ENCODE assay signal across 16 cellular contexts in the genomic region with DNA sequence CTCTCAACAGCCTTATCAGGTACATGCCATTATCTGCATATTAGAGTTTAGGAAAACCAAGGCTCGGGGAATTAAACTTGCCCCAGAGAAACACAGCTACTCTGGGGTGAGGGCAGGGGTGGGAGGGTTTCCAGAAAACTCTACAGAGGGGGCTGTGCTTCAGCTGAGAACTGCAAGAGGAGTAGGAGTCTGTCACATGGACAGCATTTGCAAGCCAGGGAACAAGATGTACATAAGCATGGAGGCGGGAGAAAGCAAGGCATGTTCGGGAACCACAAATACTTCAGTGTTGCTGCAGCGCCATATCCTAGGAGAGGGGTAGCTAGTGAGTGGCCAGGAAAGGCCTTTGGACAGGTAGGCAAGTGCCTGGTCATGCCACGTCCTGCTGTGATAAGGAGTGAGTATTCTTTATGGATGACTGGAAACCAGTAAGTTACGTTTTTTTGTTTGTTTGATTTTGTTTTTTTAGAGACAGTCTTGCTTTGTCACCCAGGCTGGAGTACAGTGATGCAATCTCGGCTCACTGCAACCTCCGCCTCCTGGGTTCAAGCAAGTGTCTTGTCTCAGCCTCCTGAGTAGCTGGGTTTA.
"Had no signal": no experiment of that assay in that cellular context is flagged by ENCODE, and none has a peak within 500 bp of the region (broad histone marks: within the 10 kb centered on the region; RNA-seq: fewer than 3 reads in every experiment).

No MANE protein-coding gene starts in this region.

- ATAC-seq: activated CD4-positive, alpha-beta T cell treated with anti-CD3 and anti-CD28 coated beads for 36 hours; activated CD8-positive, alpha-beta T cell treated with anti-CD3 and anti-CD28 coated beads for 36 hours; gastroesophageal sphincter; natural killer cell had no signal

- H3K27ac ChIP-seq: gastroesophageal sphincter, skin epidermis, suprapubic skin had no signal

- H3K36me3 Mint-ChIP-seq: natural killer cell had no signal

- H3K27ac Mint-ChIP-seq: activated CD4-positive, alpha-beta T cell treated with anti-CD3 and anti-CD28 coated beads for 36 hours; activated CD8-positive, alpha-beta T cell treated with anti-CD3 and anti-CD28 coated beads for 36 hours; activated naive CD8-positive, alpha-beta T cell treated with anti-CD3 and anti-CD28 coated beads for 36 hours; endodermal cell; natural killer cell had no signal

- H3K4me3 ChIP-seq: gastroesophageal sphincter, skin epidermis, suprapubic skin had no signal

- DNase-seq: activated CD4-positive, alpha-beta T cell treated with anti-CD3 and anti-CD28 coated beads for 36 hours; activated CD8-positive, alpha-beta memory T cell treated with anti-CD3 and anti-CD28 coated beads, Interleukin-2, amount 50 U/mL, for 4 hours; activated CD8-positive, alpha-beta T cell treated with anti-CD3 and anti-CD28 coated beads for 36 hours; activated naive CD8-positive, alpha-beta T cell treated with anti-CD3 and anti-CD28 coated beads for 36 hours; endodermal cell; erythroblast; islet precursor cell; mesendoderm; natural killer cell; stimulated activated CD4-positive, alpha-beta T cell treated with anti-CD3 and anti-CD28 coated beads, Interleukin-15, amount 100 ng/mL, for 24 hours; stimulated activated CD4-positive, alpha-beta T cell treated with anti-CD3 and anti-CD28 coated beads, Interleukin-4, amount 100 ng/mL, for 24 hours; stimulated activated naive CD4-positive, alpha-beta T cell treated with Interleukin-2 at 50 U/mL for 16 hours; T-helper 2 cell had no signal

- H3K9me3 Mint-ChIP-seq: activated CD8-positive, alpha-beta T cell treated with anti-CD3 and anti-CD28 coated beads for 36 hours; activated naive CD8-positive, alpha-beta T cell treated with anti-CD3 and anti-CD28 coated beads for 36 hours; endodermal cell; natural killer cell had no signal

- H3K4me1 ChIP-seq: gastroesophageal sphincter, suprapubic skin had no signal

- H3K4me1 Mint-ChIP-seq: endodermal cell had no signal

- H3K9me3 ChIP-seq: gastroesophageal sphincter, suprapubic skin had no signal

- H3K27me3 Mint-ChIP-seq: activated CD4-positive, alpha-beta T cell treated with anti-CD3 and anti-CD28 coated beads for 36 hours; activated CD8-positive, alpha-beta T cell treated with anti-CD3 and anti-CD28 coated beads for 36 hours; activated naive CD8-positive, alpha-beta T cell treated with anti-CD3 and anti-CD28 coated beads for 36 hours had no signal

- H3K36me3 ChIP-seq: gastroesophageal sphincter, suprapubic skin had no signal

- H3K4me3 Mint-ChIP-seq: activated CD4-positive, alpha-beta T cell treated with anti-CD3 and anti-CD28 coated beads for 36 hours; activated CD8-positive, alpha-beta T cell treated with anti-CD3 and anti-CD28 coated beads for 36 hours; activated naive CD8-positive, alpha-beta T cell treated with anti-CD3 and anti-CD28 coated beads for 36 hours; endodermal cell; natural killer cell had no signal
